Comparison of ENCODE assay signal across 8 cellular contexts in the genomic region with DNA sequence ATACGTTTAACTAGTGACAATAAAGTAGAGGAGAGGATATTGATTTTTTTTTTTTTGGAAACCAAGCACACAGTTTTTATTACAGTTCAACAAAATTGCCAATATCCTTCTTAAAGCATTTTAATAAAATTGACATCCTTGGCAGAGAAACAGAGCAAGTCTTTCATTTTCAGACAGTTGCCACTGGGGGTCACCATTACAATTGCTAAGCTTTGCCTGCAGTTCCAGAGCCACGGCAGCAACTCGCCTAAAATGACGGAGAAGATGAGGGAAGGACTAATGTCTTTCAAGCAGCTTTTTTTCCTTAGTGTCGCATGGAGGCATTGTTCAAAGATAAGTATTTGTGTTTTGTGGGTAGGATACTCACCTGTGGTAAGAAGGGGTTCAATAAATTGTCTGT.
DNase-seq lines count a peak whose midpoint lies in the region; ATAC-seq, FAIRE-seq and TF ChIP-seq lines count a peak whose summit lies in the region.

No MANE protein-coding gene starts in this region.

- intact Hi-C loops in ovary (cut with DNase I), result no loop called here
- intact Hi-C loops in left colon (cut with DNase I, micrococcal nuclease), result no loop called here

- H3K4me1 ChIP-seq in ovary (ENCODE audit: insufficient read depth), result no peaks in the 10 kb centered on the region

- H3K36me3 ChIP-seq in SK-N-MC (ENCODE audit: insufficient read depth, low read length) (no peaks in the 10 kb centered on the region), ovary (no peaks in the 10 kb centered on the region)

- TF ChIP-seq EP300 in Ishikawa (IDR thresholded peaks at IDR 0.05; ENCODE audit: borderline replicate concordance) (no peak), ovary (IDR thresholded peaks at IDR 0.05) (no peak)

- H3K9ac ChIP-seq in SK-N-MC (ENCODE audit: insufficient read length), result no peak overlapping the region

- no peaks in the 10 kb centered on the region for H3K27me3 ChIP-seq in ovary

- H3K9me3 ChIP-seq in SK-N-MC (ENCODE audit: low read depth, low read length) (no peaks in the 10 kb centered on the region), ovary (no peaks in the 10 kb centered on the region)

- H3K4me3 ChIP-seq in SK-N-MC (no peak overlapping the region), ovary (no peak overlapping the region)

- ATAC-seq in GM18498 (IDR thresholded peaks at IDR 0.05; ENCODE audit: unreplicated experiment) (no peak), left colon (no peak), GM19463 (IDR thresholded peaks at IDR 0.05; ENCODE audit: unreplicated experiment) (no peak)

- TF ChIP-seq CTCF in D721Med (IDR thresholded peaks at IDR 0.05; ENCODE audit: insufficient read depth, missing control alignments) (peak; percentile 47), ovary (IDR thresholded peaks at IDR 0.05) (no peak)

- WGBS in ovary, 3 donors, result 4 to 8% (median 7%) methylated on average over 5 of the region's 5 CpGs

- no peak for TF ChIP-seq POLR2A in ovary (IDR thresholded peaks at IDR 0.05)

- FAIRE-seq in D721Med (lab: Jason Lieb, UNC), result peak; percentile 64

- DNase-seq in D721Med (ENCODE audit: insufficient read length, low spot score) (no peak), SK-N-MC (ENCODE audit: low read depth, low spot score) (peak; percentile 6), inferior parietal cortex (ENCODE audit: extremely low spot score) (peak; percentile 39), ovary (no peak), left colon (no peak)

- H3K27ac ChIP-seq in SK-N-MC (no peak overlapping the region), ovary (no peak overlapping the region)

- peak; percentile 51 for TF ChIP-seq RAD21 in Ishikawa (IDR thresholded peaks at IDR 0.05; ENCODE audit: low read depth)

TF ChIP-seq in Ishikawa, 13 proteins besides CTCF, POLR2A, EP300 and RAD21:
- TF ChIP-seq NFIC (IDR thresholded peaks at IDR 0.05) (no peak), TCF12 (IDR thresholded peaks at IDR 0.05; ENCODE audit: low read depth) (no peak), CREB1 (IDR thresholded peaks at IDR 0.05; ENCODE audit: low read depth) (no peak), YY1 (IDR thresholded peaks at IDR 0.05; ENCODE audit: low read depth) (no peak)
TF ChIP-seq in Ishikawa: peak in this region for 0.

Comparison
In these comparisons a context has a peak if more than half of its experiments do, and no peak if none do; other contexts are left out.
1. DNase-seq: peak in SK-N-MC (single experiment) and inferior parietal cortex (single experiment); none in D721Med (single experiment), ovary (0 of 5) and left colon (0 of 2).